In genomic region chr9:33452828-33453271, GRCh38 we compare ENCODE assay signal across 1 cellular context.
TF ChIP-seq lines count a peak whose summit lies in the region.

No MANE protein-coding gene starts in this region.

TF ChIP-seq in HepG2, 621 proteins besides CTCF, POLR2A, EP300 and RAD21 (continued from another document and continues in another):
- TF ChIP-seq, protein P1, sequence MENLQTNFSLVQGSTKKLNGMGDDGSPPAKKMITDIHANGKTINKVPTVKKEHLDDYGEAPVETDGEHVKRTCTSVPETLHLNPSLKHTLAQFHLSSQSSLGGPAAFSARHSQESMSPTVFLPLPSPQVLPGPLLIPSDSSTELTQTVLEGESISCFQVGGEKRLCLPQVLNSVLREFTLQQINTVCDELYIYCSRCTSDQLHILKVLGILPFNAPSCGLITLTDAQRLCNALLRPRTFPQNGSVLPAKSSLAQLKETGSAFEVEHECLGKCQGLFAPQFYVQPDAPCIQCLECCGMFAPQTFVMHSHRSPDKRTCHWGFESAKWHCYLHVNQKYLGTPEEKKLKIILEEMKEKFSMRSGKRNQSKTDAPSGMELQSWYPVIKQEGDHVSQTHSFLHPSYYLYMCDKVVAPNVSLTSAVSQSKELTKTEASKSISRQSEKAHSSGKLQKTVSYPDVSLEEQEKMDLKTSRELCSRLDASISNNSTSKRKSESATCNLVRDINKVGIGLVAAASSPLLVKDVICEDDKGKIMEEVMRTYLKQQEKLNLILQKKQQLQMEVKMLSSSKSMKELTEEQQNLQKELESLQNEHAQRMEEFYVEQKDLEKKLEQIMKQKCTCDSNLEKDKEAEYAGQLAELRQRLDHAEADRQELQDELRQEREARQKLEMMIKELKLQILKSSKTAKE (CRISPR knock-in tag; IDR thresholded peaks at IDR 0.05; ENCODE audit: borderline replicate concordance): no peak
- TF ChIP-seq ZNF282 (IDR thresholded peaks at IDR 0.05; ENCODE audit: partially characterized antibody) (no peak), HES4 (CRISPR knock-in tag; IDR thresholded peaks at IDR 0.05; ENCODE audit: borderline replicate concordance) (no peak), BCL3 (CRISPR knock-in tag; IDR thresholded peaks at IDR 0.05) (no peak), RFX3 (CRISPR knock-in tag; IDR thresholded peaks at IDR 0.05) (no peak), YEATS2 (CRISPR knock-in tag; IDR thresholded peaks at IDR 0.05; ENCODE audit: borderline replicate concordance) (no peak; the same call in 1 of the 2 replicates), HNF4A (CRISPR knock-in tag; IDR thresholded peaks at IDR 0.05) (no peak), ZNF607 (CRISPR knock-in tag; IDR thresholded peaks at IDR 0.05; ENCODE audit: borderline replicate concordance) (no peak), TMF1 (CRISPR knock-in tag; IDR thresholded peaks at IDR 0.05; ENCODE audit: low read depth) (no peak), JARID2 (CRISPR knock-in tag; IDR thresholded peaks at IDR 0.05; ENCODE audit: insufficient replicate concordance) (no peak), THAP11 (CRISPR knock-in tag; IDR thresholded peaks at IDR 0.05) (no peak), POLR2AphosphoS5 (IDR thresholded peaks at IDR 0.05; ENCODE audit: low read depth, low read length) (no peak), PHF21A (CRISPR knock-in tag; IDR thresholded peaks at IDR 0.05) (no peak), ZNF431 (CRISPR knock-in tag; IDR thresholded peaks at IDR 0.05; ENCODE audit: borderline replicate concordance, low read depth) (no peak), GATAD2A (CRISPR knock-in tag; IDR thresholded peaks at IDR 0.05) (peak; percentile 55; the same call in 1 of the 2 replicates), NR2F2 (IDR thresholded peaks at IDR 0.05; ENCODE audit: borderline replicate concordance, low read depth) (no peak), ZNF792 (CRISPR knock-in tag; IDR thresholded peaks at IDR 0.05) (no peak; the same call in 1 of the 2 replicates), MXD1 (CRISPR knock-in tag; IDR thresholded peaks at IDR 0.05) (no peak), ZNF225 (CRISPR knock-in tag; IDR thresholded peaks at IDR 0.05) (no peak), ZNF276 (CRISPR knock-in tag; IDR thresholded peaks at IDR 0.05; ENCODE audit: low read depth) (no peak), KAT7 (CRISPR knock-in tag; IDR thresholded peaks at IDR 0.05; ENCODE audit: borderline replicate concordance) (no peak), ZNF441 (CRISPR knock-in tag; IDR thresholded peaks at IDR 0.05; ENCODE audit: borderline replicate concordance) (no peak), GABPB1 (CRISPR knock-in tag; IDR thresholded peaks at IDR 0.05) (peak; percentile 57), SP4 (CRISPR knock-in tag; IDR thresholded peaks at IDR 0.05) (no peak), PRDM4 (CRISPR knock-in tag; IDR thresholded peaks at IDR 0.05; ENCODE audit: borderline replicate concordance) (no peak), ZNF547 (CRISPR knock-in tag; IDR thresholded peaks at IDR 0.05) (no peak), ZC3H4 (CRISPR knock-in tag; IDR thresholded peaks at IDR 0.05; ENCODE audit: borderline replicate concordance) (no peak), ZNF589 (CRISPR knock-in tag; conservative IDR thresholded peaks at IDR 0.05) (no peak), CEBPB (IDR thresholded peaks at IDR 0.05; ENCODE audit: borderline replicate concordance, low read depth, low read length) (no peak), ZBTB3 (CRISPR knock-in tag; IDR thresholded peaks at IDR 0.05; ENCODE audit: borderline replicate concordance, low read depth) (no peak), ZBTB38 (CRISPR knock-in tag; IDR thresholded peaks at IDR 0.05) (no peak), PAF1 (CRISPR knock-in tag; IDR thresholded peaks at IDR 0.05) (no peak), ARNT2 (CRISPR knock-in tag; IDR thresholded peaks at IDR 0.05; ENCODE audit: low read depth) (no peak), SNAPC4 (CRISPR knock-in tag; IDR thresholded peaks at IDR 0.05) (no peak), ELF1 (CRISPR knock-in tag; IDR thresholded peaks at IDR 0.05) (peak; percentile 63), ZBTB21 (CRISPR knock-in tag; IDR thresholded peaks at IDR 0.05) (no peak), FOXK1 (CRISPR knock-in tag; IDR thresholded peaks at IDR 0.05; ENCODE audit: borderline replicate concordance, low read depth) (no peak), PCBP2 (optimal IDR thresholded peaks at IDR 0.05; ENCODE audit: low read depth, low read length, poor library complexity, severe bottlenecking) (no peak), ZSCAN9 (CRISPR knock-in tag; IDR thresholded peaks at IDR 0.05; ENCODE audit: borderline replicate concordance) (no peak), ZNF138 (CRISPR knock-in tag; IDR thresholded peaks at IDR 0.05; ENCODE audit: low read depth) (no peak), NRL (CRISPR knock-in tag; IDR thresholded peaks at IDR 0.05; ENCODE audit: borderline replicate concordance) (no peak), SRSF1 (optimal IDR thresholded peaks at IDR 0.05; ENCODE audit: low read depth, low read length) (no peak), HNRNPH1 (optimal IDR thresholded peaks at IDR 0.05; ENCODE audit: low read depth, low read length) (no peak), BRD4 (CRISPR knock-in tag; IDR thresholded peaks at IDR 0.05) (no peak)
- TF ChIP-seq, protein P2, sequence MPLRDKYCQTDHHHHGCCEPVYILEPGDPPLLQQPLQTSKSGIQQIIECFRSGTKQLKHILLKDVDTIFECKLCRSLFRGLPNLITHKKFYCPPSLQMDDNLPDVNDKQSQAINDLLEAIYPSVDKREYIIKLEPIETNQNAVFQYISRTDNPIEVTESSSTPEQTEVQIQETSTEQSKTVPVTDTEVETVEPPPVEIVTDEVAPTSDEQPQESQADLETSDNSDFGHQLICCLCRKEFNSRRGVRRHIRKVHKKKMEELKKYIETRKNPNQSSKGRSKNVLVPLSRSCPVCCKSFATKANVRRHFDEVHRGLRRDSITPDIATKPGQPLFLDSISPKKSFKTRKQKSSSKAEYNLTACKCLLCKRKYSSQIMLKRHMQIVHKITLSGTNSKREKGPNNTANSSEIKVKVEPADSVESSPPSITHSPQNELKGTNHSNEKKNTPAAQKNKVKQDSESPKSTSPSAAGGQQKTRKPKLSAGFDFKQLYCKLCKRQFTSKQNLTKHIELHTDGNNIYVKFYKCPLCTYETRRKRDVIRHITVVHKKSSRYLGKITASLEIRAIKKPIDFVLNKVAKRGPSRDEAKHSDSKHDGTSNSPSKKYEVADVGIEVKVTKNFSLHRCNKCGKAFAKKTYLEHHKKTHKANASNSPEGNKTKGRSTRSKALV (CRISPR knock-in tag; IDR thresholded peaks at IDR 0.05): no peak
- TF ChIP-seq, protein P3, sequence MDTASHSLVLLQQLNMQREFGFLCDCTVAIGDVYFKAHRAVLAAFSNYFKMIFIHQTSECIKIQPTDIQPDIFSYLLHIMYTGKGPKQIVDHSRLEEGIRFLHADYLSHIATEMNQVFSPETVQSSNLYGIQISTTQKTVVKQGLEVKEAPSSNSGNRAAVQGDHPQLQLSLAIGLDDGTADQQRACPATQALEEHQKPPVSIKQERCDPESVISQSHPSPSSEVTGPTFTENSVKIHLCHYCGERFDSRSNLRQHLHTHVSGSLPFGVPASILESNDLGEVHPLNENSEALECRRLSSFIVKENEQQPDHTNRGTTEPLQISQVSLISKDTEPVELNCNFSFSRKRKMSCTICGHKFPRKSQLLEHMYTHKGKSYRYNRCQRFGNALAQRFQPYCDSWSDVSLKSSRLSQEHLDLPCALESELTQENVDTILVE (CRISPR knock-in tag; IDR thresholded peaks at IDR 0.05): no peak
- TF ChIP-seq, protein P4, sequence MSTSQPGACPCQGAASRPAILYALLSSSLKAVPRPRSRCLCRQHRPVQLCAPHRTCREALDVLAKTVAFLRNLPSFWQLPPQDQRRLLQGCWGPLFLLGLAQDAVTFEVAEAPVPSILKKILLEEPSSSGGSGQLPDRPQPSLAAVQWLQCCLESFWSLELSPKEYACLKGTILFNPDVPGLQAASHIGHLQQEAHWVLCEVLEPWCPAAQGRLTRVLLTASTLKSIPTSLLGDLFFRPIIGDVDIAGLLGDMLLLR (CRISPR knock-in tag; IDR thresholded peaks at IDR 0.05): no peak
- TF ChIP-seq, protein P5, sequence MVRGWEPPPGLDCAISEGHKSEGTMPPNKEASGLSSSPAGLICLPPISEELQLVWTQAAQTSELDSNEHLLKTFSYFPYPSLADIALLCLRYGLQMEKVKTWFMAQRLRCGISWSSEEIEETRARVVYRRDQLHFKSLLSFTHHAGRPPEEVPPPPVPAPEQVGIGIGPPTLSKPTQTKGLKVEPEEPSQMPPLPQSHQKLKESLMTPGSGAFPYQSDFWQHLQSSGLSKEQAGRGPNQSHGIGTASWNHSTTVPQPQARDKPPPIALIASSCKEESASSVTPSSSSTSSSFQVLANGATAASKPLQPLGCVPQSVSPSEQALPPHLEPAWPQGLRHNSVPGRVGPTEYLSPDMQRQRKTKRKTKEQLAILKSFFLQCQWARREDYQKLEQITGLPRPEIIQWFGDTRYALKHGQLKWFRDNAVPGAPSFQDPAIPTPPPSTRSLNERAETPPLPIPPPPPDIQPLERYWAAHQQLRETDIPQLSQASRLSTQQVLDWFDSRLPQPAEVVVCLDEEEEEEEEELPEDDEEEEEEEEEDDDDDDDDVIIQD (CRISPR knock-in tag; IDR thresholded peaks at IDR 0.05; ENCODE audit: low read depth): 0 out of 2 replicates have a peak, but pooled peaks have one; percentile 14
